3 cellular contexts compared by ENCODE assay signal in genomic region chrX:149773768-149774167, GRCh38. TPM values are rescaled to one million over a fixed set of nuclear protein-coding genes. Genes with fewer than 3 reads are reported as not detected.
"Had no signal": no experiment of that assay in that cellular context is flagged by ENCODE, and none has a peak within 500 bp of the region (broad histone marks: within the 10 kb centered on the region; RNA-seq: fewer than 3 reads in every experiment).

Gene HSFX1 (plus strand): TSS chrX:149774068. CDS start chrX:149774682, 614 bp downstream.

RNA-seq across cellular contexts. Expression of gene HSFX1, which starts in this region (rescaled TPM):
- total RNA-seq: H4 had no signal
- polyA plus RNA-seq: GM23248, GM23338 had no signal
